11 cellular contexts compared by ENCODE assay signal in the genomic region with DNA sequence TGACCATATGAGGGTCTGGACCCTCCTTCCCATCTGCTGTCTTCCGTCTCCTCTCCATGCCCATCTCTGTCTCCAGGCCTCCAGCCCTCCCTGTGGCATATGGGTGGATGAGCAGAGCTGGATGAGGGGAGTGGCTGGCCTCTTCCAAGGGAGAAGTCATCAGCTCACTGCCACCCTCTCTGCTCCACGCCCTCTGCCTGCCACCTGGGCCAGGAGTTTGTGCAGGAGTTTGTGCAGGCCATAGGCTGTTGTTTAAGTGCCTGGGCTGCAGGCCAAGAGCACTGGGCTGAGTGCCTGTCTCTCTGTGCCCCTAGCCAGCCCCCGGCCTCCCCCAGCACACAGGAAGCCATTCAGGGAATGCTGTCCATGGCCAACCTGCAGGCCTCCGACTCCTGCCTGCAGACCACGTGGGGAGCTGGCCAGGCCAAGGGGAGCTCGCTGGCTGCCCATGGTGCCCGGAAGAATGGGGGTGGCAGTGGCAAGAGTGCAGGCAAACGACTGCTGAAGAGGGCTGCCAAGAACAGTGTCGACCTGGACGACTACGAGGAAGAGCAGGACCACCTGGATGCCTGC.
DNase-seq lines count a peak whose midpoint lies in the region; ATAC-seq and TF ChIP-seq lines count a peak whose summit lies in the region.
"Had no signal": no experiment of that assay in that cellular context is flagged by ENCODE, and none has a peak within 500 bp of the region (broad histone marks: within the 10 kb centered on the region; RNA-seq: fewer than 3 reads in every experiment).

No MANE protein-coding gene starts in this region.

- H3F3A ChIP-seq in GM23248 (ENCODE audit: insufficient read depth), result peaks cover 8% of the 10 kb centered on the region; the same call in 1 of the 2 replicates

- in situ Hi-C loops in GM23248 (cut with MboI), result no loop called here

- no peak overlapping the region for H2AFZ ChIP-seq in GM23248

- no peaks in the 10 kb centered on the region for H3K27me3 Mint-ChIP-seq in activated T-cell treated with anti-CD3 and anti-CD28 coated beads, Interleukin-2, amount 50 U/mL, for 4 hours (ENCODE audit: low read depth)
- H3K27me3 Mint-ChIP-seq in T-helper 2 cell treated with Interferon-gamma antibody and Interleukin-4, amounts not matched to agents 5 μg/mL and 100 μg/mL, for 36 hours (ENCODE audit: low read depth), result no peaks in the 10 kb centered on the region
- H3K27me3 Mint-ChIP-seq in Calu3 (ENCODE audit: unreplicated experiment), result no peaks in the 10 kb centered on the region

- H3K27ac ChIP-seq in GM23248, result no peak overlapping the region
- H3K27ac ChIP-seq: gastroesophageal sphincter had no signal

- no peaks in the 10 kb centered on the region for H3K9me3 Mint-ChIP-seq in activated T-cell treated with anti-CD3 and anti-CD28 coated beads, Interleukin-2, amount 50 U/mL, for 4 hours
- H3K9me3 Mint-ChIP-seq in T-helper 2 cell treated with Interferon-gamma antibody and Interleukin-4, amounts not matched to agents 5 μg/mL and 100 μg/mL, for 36 hours, result no peaks in the 10 kb centered on the region
- no peaks in the 10 kb centered on the region for H3K9me3 Mint-ChIP-seq in Calu3 (ENCODE audit: low read depth, unreplicated experiment)

- no peaks in the 10 kb centered on the region for H3K9me2 ChIP-seq in GM23248 (ENCODE audit: insufficient read depth)

- DNase-seq in AG10803 (ENCODE audit: low read depth) (peak; percentile 20), GM23248 (peak; percentile 53), mesenteric fat pad (ENCODE audit: low spot score) (peak; percentile 80), Calu3 (no peak), OCI-M1 (lab: John Stamatoyannopoulos, UW) (no peak)
- peak; percentile 3 for DNase-seq in activated T-cell treated with anti-CD3 and anti-CD28 coated beads, Interleukin-2, amount 50 U/mL, for 4 hours
- DNase-seq in T-helper 2 cell treated with Interferon-gamma antibody and Interleukin-4, amounts not matched to agents 5 μg/mL and 100 μg/mL, for 36 hours (ENCODE audit: low spot score), result no peak
- DNase-seq: GF-D8, NCI-H146 had no signal

- no peak overlapping the region for H3K9ac ChIP-seq in GM23248

- no peaks in the 10 kb centered on the region for H4K20me1 ChIP-seq in GM23248 (ENCODE audit: insufficient read depth)

- no peak overlapping the region for H3K4me3 ChIP-seq in AG10803 (ENCODE audit: low read length)
- H3K4me3 ChIP-seq in GM23248, result no peak overlapping the region
- H3K4me3 ChIP-seq: gastroesophageal sphincter had no signal

- H3K27ac Mint-ChIP-seq in T-helper 2 cell treated with Interferon-gamma antibody and Interleukin-4, amounts not matched to agents 5 μg/mL and 100 μg/mL, for 36 hours, result no peak overlapping the region
- no peak overlapping the region for H3K27ac Mint-ChIP-seq in Calu3 (ENCODE audit: unreplicated experiment)

- ATAC-seq in activated T-cell treated with anti-CD3 and anti-CD28 coated beads, Interleukin-2, amount 50 U/mL, for 4 hours, result no peak
- ATAC-seq in GM21723 (IDR thresholded peaks at IDR 0.05; ENCODE audit: unreplicated experiment), result no peak
- ATAC-seq: gastroesophageal sphincter had no signal

- no peaks in the 10 kb centered on the region for H3K27me3 ChIP-seq in GM23248 (replicated peaks; ENCODE audit: insufficient read depth)
- H3K27me3 ChIP-seq: gastroesophageal sphincter had no signal

- H3K4me2 ChIP-seq in GM23248 (ENCODE audit: unreplicated experiment), result no peak overlapping the region

- intact Hi-C loops in Calu3 (cut with micrococcal nuclease; ENCODE audit: unreplicated experiment), result no loop called here

- CTCF ChIA-PET in Calu3 (lab: Charles Lee), result no interaction called here

- no peak for TF ChIP-seq CTCF in AG10803 (conservative IDR thresholded peaks at IDR 0.05; ENCODE audit: low read length)
- no peak for TF ChIP-seq CTCF in Calu3 (IDR thresholded peaks at IDR 0.05; ENCODE audit: unreplicated experiment)

- H3K4me1 Mint-ChIP-seq in activated T-cell treated with anti-CD3 and anti-CD28 coated beads, Interleukin-2, amount 50 U/mL, for 4 hours (ENCODE audit: low read depth), result no peaks in the 10 kb centered on the region
- H3K4me1 Mint-ChIP-seq in T-helper 2 cell treated with Interferon-gamma antibody and Interleukin-4, amounts not matched to agents 5 μg/mL and 100 μg/mL, for 36 hours (ENCODE audit: low read depth), result no peaks in the 10 kb centered on the region
- H3K4me1 Mint-ChIP-seq in Calu3 (ENCODE audit: low read depth, unreplicated experiment), result no peaks in the 10 kb centered on the region

- no TSS peak for BruUV-seq in Calu3 (replicated peaks; lab: Mats Ljungman, UMichigan)

- no peaks in the 10 kb centered on the region for H3K79me2 ChIP-seq in GM23248 (ENCODE audit: insufficient read depth)

- no peak overlapping the region for H3K4me3 Mint-ChIP-seq in activated T-cell treated with anti-CD3 and anti-CD28 coated beads, Interleukin-2, amount 50 U/mL, for 4 hours
- H3K4me3 Mint-ChIP-seq in T-helper 2 cell treated with Interferon-gamma antibody and Interleukin-4, amounts not matched to agents 5 μg/mL and 100 μg/mL, for 36 hours, result no peak overlapping the region
- no peak overlapping the region for H3K4me3 Mint-ChIP-seq in Calu3 (ENCODE audit: low read depth, unreplicated experiment)

- H3K9me3 ChIP-seq in GM23248 (ENCODE audit: low read depth), result no peaks in the 10 kb centered on the region
- H3K9me3 ChIP-seq: gastroesophageal sphincter had no signal

- no peaks in the 10 kb centered on the region for H3K36me3 ChIP-seq in GM23248 (ENCODE audit: low read depth)

- 76% methylated on average over 11 of the region's 11 CpGs for WGBS in GM23248 (ENCODE audit: low coverage in 1 of 2, low lambda C conversion rate in 2 of 2, missing lambda C conversion rate in 2 of 2), 2 experiments

- H3K4me1 ChIP-seq in GM23248 (ENCODE audit: insufficient read depth), result no peaks in the 10 kb centered on the region
- H3K4me1 ChIP-seq: gastroesophageal sphincter had no signal

- peaks cover 20% of the 10 kb centered on the region for H3K36me3 Mint-ChIP-seq in activated T-cell treated with anti-CD3 and anti-CD28 coated beads, Interleukin-2, amount 50 U/mL, for 4 hours (ENCODE audit: insufficient read depth)
- H3K36me3 Mint-ChIP-seq in T-helper 2 cell treated with Interferon-gamma antibody and Interleukin-4, amounts not matched to agents 5 μg/mL and 100 μg/mL, for 36 hours (ENCODE audit: low read depth), result peaks cover 7% of the 10 kb centered on the region
- peaks cover 4% of the 10 kb centered on the region for H3K36me3 Mint-ChIP-seq in Calu3 (ENCODE audit: insufficient read depth, unreplicated experiment)

Comparison
In these comparisons a context has a peak if more than half of its experiments do, and no peak if none do; other contexts are left out.
1. DNase-seq: peak in AG10803 (single experiment), GM23248 (single experiment), activated T-cell treated with anti-CD3 and anti-CD28 coated beads, Interleukin-2, amount 50 U/mL, for 4 hours (single experiment) and mesenteric fat pad (single experiment); none in T-helper 2 cell treated with Interferon-gamma antibody and Interleukin-4, amounts not matched to agents 5 μg/mL and 100 μg/mL, for 36 hours (single experiment), Calu3 (single experiment) and OCI-M1 (single experiment).